ENCODE assay signal across 1 cellular context in genomic region chr7:66681491-66682349, GRCh38.
TF ChIP-seq lines count a peak whose summit lies in the region.

No MANE protein-coding gene starts in this region.

TF ChIP-seq in K562, 482 proteins besides CTCF, POLR2A, EP300 and RAD21 (continued from another document and continues in another):
- TF ChIP-seq CHAMP1 (IDR thresholded peaks at IDR 0.05): peak; percentile 44; the same call in 1 of the 2 replicates
- TF ChIP-seq KDM2B (CRISPR knock-in tag; IDR thresholded peaks at IDR 0.05): peak; percentile 91; the same call in 1 of the 2 replicates
- TF ChIP-seq IRF9 (tag; IDR thresholded peaks at IDR 0.05): no peak
- TF ChIP-seq TBP (optimal IDR thresholded peaks at IDR 0.05; ENCODE audit: low read depth, low read length): peak; percentile 84
- no peak for TF ChIP-seq ZFP30 (CRISPR knock-in tag; IDR thresholded peaks at IDR 0.05; ENCODE audit: borderline replicate concordance)
- no peak for TF ChIP-seq SNIP1 (IDR thresholded peaks at IDR 0.05; ENCODE audit: low read depth)
- TF ChIP-seq ZNF395 (CRISPR knock-in tag; IDR thresholded peaks at IDR 0.05): no peak
- TF ChIP-seq RFX1 (IDR thresholded peaks at IDR 0.05): no peak
- no peak for TF ChIP-seq DPF2 (IDR thresholded peaks at IDR 0.05)
- no peak for TF ChIP-seq PRMT5 (CRISPR knock-in tag; IDR thresholded peaks at IDR 0.05)
- TF ChIP-seq CCNT2 (IDR thresholded peaks at IDR 0.05; ENCODE audit: borderline replicate concordance, extremely low read depth, insufficient read length, low read depth, low read length): peak; percentile 46
- no peak for TF ChIP-seq PATZ1 (CRISPR knock-in tag; IDR thresholded peaks at IDR 0.05; ENCODE audit: borderline replicate concordance)
- TF ChIP-seq ZNF174 (CRISPR knock-in tag; IDR thresholded peaks at IDR 0.05): no peak
- no peak for TF ChIP-seq EZH2 (IDR thresholded peaks at IDR 0.05; ENCODE audit: borderline replicate concordance, low read depth, low read length)
- TF ChIP-seq CBX3 (IDR thresholded peaks at IDR 0.05; ENCODE audit: borderline replicate concordance in 1 of 2, low read length in 2 of 2): peak in 1 of 2 experiments; percentile 10; a peak in 1 of 3 replicates
- no peak for TF ChIP-seq MECOM (CRISPR knock-in tag; IDR thresholded peaks at IDR 0.05)
- TF ChIP-seq BCLAF1 (IDR thresholded peaks at IDR 0.05; ENCODE audit: borderline replicate concordance in 1 of 2, control insufficient read depth in 1 of 2, low read depth in 2 of 2, low read length in 1 of 2): no peak
- TF ChIP-seq CHD7 (IDR thresholded peaks at IDR 0.05; ENCODE audit: low read depth, low read length): no peak
- TF ChIP-seq CGGBP1 (CRISPR knock-in tag; IDR thresholded peaks at IDR 0.05): no peak
- TF ChIP-seq USF1 (CRISPR knock-in tag; IDR thresholded peaks at IDR 0.05): no peak
- peak; percentile 79 for TF ChIP-seq ETV5 (CRISPR knock-in tag; IDR thresholded peaks at IDR 0.05; ENCODE audit: low read depth)
- TF ChIP-seq ARID1B (IDR thresholded peaks at IDR 0.05): peak; percentile 37
- peak; percentile 98 for TF ChIP-seq GABPB1 (CRISPR knock-in tag; IDR thresholded peaks at IDR 0.05)
- no peak for TF ChIP-seq CEBPG (CRISPR knock-in tag; IDR thresholded peaks at IDR 0.05)
- no peak for TF ChIP-seq CEBPG (tag; conservative IDR thresholded peaks at IDR 0.05 in 1 of 2, IDR thresholded peaks at IDR 0.05 in 1 of 2)
- no peak for TF ChIP-seq ZNF146 (CRISPR knock-in tag; IDR thresholded peaks at IDR 0.05; ENCODE audit: unreplicated experiment)
